Comparison of ENCODE assay signal across 15 cellular contexts in genomic region chr2:171547720-171548119, GRCh38. TPM values are rescaled to one million over a fixed set of nuclear protein-coding genes. Genes with fewer than 3 reads are reported as not detected.
DNase-seq lines count a peak whose midpoint lies in the region; ATAC-seq and TF ChIP-seq lines count a peak whose summit lies in the region.
"Had no signal": no experiment of that assay in that cellular context is flagged by ENCODE, and none has a peak within 500 bp of the region (broad histone marks: within the 10 kb centered on the region; RNA-seq: fewer than 3 reads in every experiment).

No MANE protein-coding gene starts in this region.

- no TSS peak for BruUV-seq in mammary epithelial cell (replicated peaks; lab: Mats Ljungman, UMichigan)

- H3K27me3 Mint-ChIP-seq in activated naive CD4-positive, alpha-beta T cell treated with anti-CD3 and anti-CD28 coated beads for 36 hours (ENCODE audit: low read depth): no peaks in the 10 kb centered on the region
- peaks cover 8% of the 10 kb centered on the region for H3K27me3 Mint-ChIP-seq in T-helper 2 cell treated with Interferon-gamma antibody and Interleukin-4, amounts not matched to agents 5 μg/mL and 100 μg/mL, for 36 hours (ENCODE audit: low read depth)

- H3K9ac ChIP-seq in mammary epithelial cell (ENCODE audit: insufficient read depth, low read length) (no peak overlapping the region), colonic mucosa (ENCODE audit: low read depth in 2 of 2, low read length in 2 of 2) (no peak overlapping the region)

- no peaks in the 10 kb centered on the region for H3K9me3 Mint-ChIP-seq in activated naive CD4-positive, alpha-beta T cell treated with anti-CD3 and anti-CD28 coated beads for 36 hours
- no peaks in the 10 kb centered on the region for H3K9me3 Mint-ChIP-seq in T-helper 2 cell treated with Interferon-gamma antibody and Interleukin-4, amounts not matched to agents 5 μg/mL and 100 μg/mL, for 36 hours
- H3K9me3 Mint-ChIP-seq: GM23338 had no signal

- no peak overlapping the region for H3K4me3 Mint-ChIP-seq in activated naive CD4-positive, alpha-beta T cell treated with anti-CD3 and anti-CD28 coated beads for 36 hours
- H3K4me3 Mint-ChIP-seq in T-helper 2 cell treated with Interferon-gamma antibody and Interleukin-4, amounts not matched to agents 5 μg/mL and 100 μg/mL, for 36 hours: no peak overlapping the region
- H3K4me3 Mint-ChIP-seq: GM23338 had no signal

- H3K36me3 ChIP-seq in mammary epithelial cell (ENCODE audit: insufficient read depth, low read length) (no peaks in the 10 kb centered on the region), breast epithelium (no peaks in the 10 kb centered on the region), MG63 (peaks cover 16% of the 10 kb centered on the region), esophagus muscularis mucosa (peaks cover under 1 to 53% (median 18%) of the 10 kb centered on the region in 4 donors), colonic mucosa (no peaks in the 10 kb centered on the region)

- in situ Hi-C loops in mammary epithelial cell (cut with MboI; ENCODE audit: low sequenced_read_pairs in 2 of 2): no loop called here

- H3K27me3 ChIP-seq in mammary epithelial cell (ENCODE audit: insufficient read depth, low read length) (no peaks in the 10 kb centered on the region), breast epithelium (no peaks in the 10 kb centered on the region), MG63 (no peaks in the 10 kb centered on the region), esophagus muscularis mucosa (no peaks in the 10 kb centered on the region), colonic mucosa (no peaks in the 10 kb centered on the region)

- H3K27ac ChIP-seq in mammary epithelial cell (ENCODE audit: insufficient read depth, low read depth, low read length) (no peak overlapping the region), breast epithelium (no peak overlapping the region), esophagus muscularis mucosa (replicated peaks in 1 of 4) (no peak overlapping the region), colonic mucosa (no peak overlapping the region)
- H3K27ac ChIP-seq: SK-N-MC had no signal

- dilution Hi-C loops in mammary epithelial cell (cut with HindIII; ENCODE audit: low sequenced_read_pairs): loop anchor here (5.0 kb wide), 1 partner anchor 55 kb away; no protein-coding TSS in a partner anchor

- no peak for TF ChIP-seq EP300 in esophagus muscularis mucosa (IDR thresholded peaks at IDR 0.05)

- 94% methylated on average over 2 of the region's 2 CpGs for WGBS in mammary epithelial cell (ENCODE audit: low coverage, missing lambda C conversion rate)
- WGBS in esophagus muscularis mucosa: 95% methylated on average over 2 of the region's 2 CpGs

- H2AFZ ChIP-seq in mammary epithelial cell (ENCODE audit: low read depth, low read length): no peak overlapping the region
- H2AFZ ChIP-seq: GM23338 had no signal

- no peak overlapping the region for H3K4me2 ChIP-seq in mammary epithelial cell (ENCODE audit: insufficient read depth, low read depth, low read length)
- H3K4me2 ChIP-seq: GM23338 had no signal

- H3K9me3 ChIP-seq in mammary epithelial cell (replicated peaks; ENCODE audit: insufficient read depth, low read length) (no peaks in the 10 kb centered on the region), breast epithelium (no peaks in the 10 kb centered on the region), MG63 (no peaks in the 10 kb centered on the region), esophagus muscularis mucosa (no peaks in the 10 kb centered on the region), colonic mucosa (no peaks in the 10 kb centered on the region)

- H3K4me1 Mint-ChIP-seq in activated naive CD4-positive, alpha-beta T cell treated with anti-CD3 and anti-CD28 coated beads for 36 hours (ENCODE audit: low read depth): no peaks in the 10 kb centered on the region
- peaks cover 2% of the 10 kb centered on the region for H3K4me1 Mint-ChIP-seq in T-helper 2 cell treated with Interferon-gamma antibody and Interleukin-4, amounts not matched to agents 5 μg/mL and 100 μg/mL, for 36 hours (ENCODE audit: low read depth)
- H3K4me1 Mint-ChIP-seq: GM23338 had no signal

- peak; percentile 11 for DNase-seq in mammary epithelial cell
- DNase-seq in breast epithelium (ENCODE audit: low spot score in 2 of 2): no peak
- peak; percentile 14 for DNase-seq in MG63
- peak; percentile 14 for DNase-seq in esophagus muscularis mucosa (ENCODE audit: extremely low spot score)
- DNase-seq in activated naive CD4-positive, alpha-beta T cell treated with anti-CD3 and anti-CD28 coated beads for 36 hours: no peak
- DNase-seq in T-helper 2 cell treated with Interferon-gamma antibody and Interleukin-4, amounts not matched to agents 5 μg/mL and 100 μg/mL, for 36 hours (ENCODE audit: low spot score): no peak
- no peak for DNase-seq in colonic mucosa
- DNase-seq: C1 segment of cervical spinal cord, NCI-H1092 treated with DMSO at 0.1 percent for 48 hours, NCI-H1694, NCI-H2107, NCI-H774 had no signal

- H3K36me3 Mint-ChIP-seq in activated naive CD4-positive, alpha-beta T cell treated with anti-CD3 and anti-CD28 coated beads for 36 hours (ENCODE audit: low read depth): no peaks in the 10 kb centered on the region
- H3K36me3 Mint-ChIP-seq in T-helper 2 cell treated with Interferon-gamma antibody and Interleukin-4, amounts not matched to agents 5 μg/mL and 100 μg/mL, for 36 hours (ENCODE audit: low read depth): no peaks in the 10 kb centered on the region

- ATAC-seq in GM19035 (IDR thresholded peaks at IDR 0.05; ENCODE audit: unreplicated experiment): no peak
- ATAC-seq: GM23338 had no signal

- CTCF ChIA-PET in mammary epithelial cell (lab: Charles Lee; ENCODE audit: low non-redundant PET): no interaction called here
- CTCF ChIA-PET in activated naive CD4-positive, alpha-beta T cell treated with anti-CD3 and anti-CD28 coated beads for 36 hours (lab: Charles Lee): interaction anchor here (0.6 to 0.8 kb wide), 2 partner anchors 87 to 160 kb away, joined by 3 read pairs; no protein-coding TSS in a partner anchor

- no peak for TF ChIP-seq CTCF in mammary epithelial cell (conservative IDR thresholded peaks at IDR 0.05 in 1 of 2, IDR thresholded peaks at IDR 0.05 in 1 of 2; ENCODE audit: extremely low read depth in 1 of 2, insufficient read depth in 1 of 2, low read depth in 1 of 2, low read length in 2 of 2)
- TF ChIP-seq CTCF in breast epithelium (IDR thresholded peaks at IDR 0.05): no peak
- no peak for TF ChIP-seq CTCF in esophagus muscularis mucosa (IDR thresholded peaks at IDR 0.05)
- TF ChIP-seq CTCF in colonic mucosa (IDR thresholded peaks at IDR 0.05): no peak

- H3K27ac Mint-ChIP-seq in activated naive CD4-positive, alpha-beta T cell treated with anti-CD3 and anti-CD28 coated beads for 36 hours: no peak overlapping the region
- no peak overlapping the region for H3K27ac Mint-ChIP-seq in T-helper 2 cell treated with Interferon-gamma antibody and Interleukin-4, amounts not matched to agents 5 μg/mL and 100 μg/mL, for 36 hours
- H3K27ac Mint-ChIP-seq: GM23338 had no signal

- intact Hi-C loops in mammary epithelial cell (cut with micrococcal nuclease) (no loop called here), breast epithelium (cut with DNase I; ENCODE audit: low total_unique reads) (no loop called here), esophagus muscularis mucosa (cut with DNase I) (no loop called here), colonic mucosa (cut with DNase I) (no loop called here)
- intact Hi-C loops in activated naive CD4-positive, alpha-beta T cell treated with anti-CD3 and anti-CD28 coated beads for 36 hours (cut with micrococcal nuclease): no loop called here

- no peaks in the 10 kb centered on the region for H3K79me2 ChIP-seq in mammary epithelial cell (ENCODE audit: insufficient read depth, low read length)

- H3K4me3 ChIP-seq in mammary epithelial cell (replicated peaks in 1 of 3; ENCODE audit: insufficient read depth in 1 of 3, low read depth in 2 of 3, low read length in 3 of 3) (no peak overlapping the region), breast epithelium (no peak overlapping the region), MG63 (no peak overlapping the region), esophagus muscularis mucosa (no peak overlapping the region), colonic mucosa (no peak overlapping the region)
- H3K4me3 ChIP-seq: GM23338, SK-N-MC had no signal

- no peaks in the 10 kb centered on the region for H4K20me1 ChIP-seq in mammary epithelial cell (ENCODE audit: insufficient read depth, low read length)

- TF ChIP-seq POLR2A in breast epithelium (IDR thresholded peaks at IDR 0.05) (no peak), esophagus muscularis mucosa (IDR thresholded peaks at IDR 0.05; ENCODE audit: low read depth) (no peak)

- H3K4me1 ChIP-seq in mammary epithelial cell (ENCODE audit: insufficient read depth, low read length) (peaks cover 1% of the 10 kb centered on the region), breast epithelium (peaks cover 3 to 5% of the 10 kb centered on the region in 2 donors), esophagus muscularis mucosa (no peaks in the 10 kb centered on the region), colonic mucosa (no peaks in the 10 kb centered on the region)

RNA-seq across cellular contexts. Expression of gene CYBRD1, which starts 25.4 kb away (rescaled TPM):
- total RNA-seq in mammary epithelial cell (10 to 100 TPM; 25.6 to 62.8 TPM), breast epithelium (100 to 1,000 TPM; 396 to 761 (median 409) TPM), esophagus muscularis mucosa (100 to 1,000 TPM; 133 to 281 (median 197) TPM), colonic mucosa (10 to 100 TPM; 12.4 to 35.6 TPM)
- 12.7 TPM for polyA plus RNA-seq in mammary epithelial cell
- 65.6 TPM for polyA minus RNA-seq in mammary epithelial cell
- 56.3 and 58.5 TPM in 2 replicates for total RNA-seq in MG63 (2014; rRNA removed; shearing (Covaris generic); ENCODE audit: low replicate concordance)
- under 1 TPM; 0.76 to 0.77 TPM for total RNA-seq in activated naive CD4-positive, alpha-beta T cell treated with anti-CD3 and anti-CD28 coated beads for 36 hours

Comparison
In these comparisons a context has a peak if more than half of its experiments do, and no peak if none do; other contexts are left out.
1. DNase-seq: peak in mammary epithelial cell (single experiment), MG63 (single experiment) and esophagus muscularis mucosa (single experiment); none in breast epithelium (0 of 2), activated naive CD4-positive, alpha-beta T cell treated with anti-CD3 and anti-CD28 coated beads for 36 hours (single experiment), T-helper 2 cell treated with Interferon-gamma antibody and Interleukin-4, amounts not matched to agents 5 μg/mL and 100 μg/mL, for 36 hours (single experiment) and colonic mucosa (single experiment).
2. RNA of gene CYBRD1, which starts 25.4 kb away (total RNA-seq): 396 to 761 TPM in breast epithelium, 133 to 281 TPM in esophagus muscularis mucosa, 25.6 to 62.8 TPM in mammary epithelial cell, 56.3 to 58.5 TPM in MG63 and 12.4 to 35.6 TPM in colonic mucosa; 0.76 to 0.77 TPM in activated naive CD4-positive, alpha-beta T cell treated with anti-CD3 and anti-CD28 coated beads for 36 hours; every median in the first group is over 4 times any median in the second.